Comparison of ENCODE assay signal across 26 cellular contexts in the genomic region with DNA sequence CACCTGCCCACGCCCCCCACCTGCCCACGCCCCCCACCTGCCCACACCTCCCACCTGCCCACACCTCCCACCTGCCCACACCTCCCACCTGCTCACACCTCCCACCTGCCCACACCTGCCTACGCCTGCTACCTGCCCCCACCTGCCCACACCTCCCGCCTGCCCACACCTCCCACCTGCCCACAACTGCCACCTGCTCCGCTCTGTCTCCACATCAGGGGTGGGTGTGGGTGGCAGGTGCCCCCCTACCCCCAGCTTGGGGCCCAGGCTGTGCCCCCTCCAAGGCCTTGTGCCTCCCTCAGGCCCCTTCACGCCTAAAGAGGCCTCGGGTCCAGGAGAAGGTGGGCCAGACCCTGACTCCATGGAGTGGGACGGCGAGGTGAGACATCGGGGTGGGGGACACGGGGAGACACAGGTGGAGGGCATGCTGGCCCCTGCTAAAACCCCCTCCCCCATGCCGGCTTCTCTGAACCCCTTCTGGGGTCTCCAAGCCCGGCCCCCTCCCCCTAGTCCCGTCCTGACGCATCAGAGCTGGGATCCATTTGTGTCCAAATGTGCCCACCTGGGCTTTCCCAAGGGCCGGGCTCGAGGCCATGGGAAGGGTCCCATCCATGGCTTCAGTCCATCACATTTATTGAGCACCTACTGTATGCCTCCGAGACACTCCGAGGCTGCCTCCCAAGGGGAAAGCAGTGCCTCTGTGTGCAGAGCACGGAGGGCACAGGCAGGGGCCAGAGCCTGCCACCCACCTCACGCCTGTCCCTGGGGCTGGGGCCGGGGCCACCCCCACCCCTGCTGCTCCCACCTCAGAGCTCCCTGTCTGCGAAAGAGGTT. TPM values are rescaled to one million over a fixed set of nuclear protein-coding genes. Genes with fewer than 3 reads are reported as not detected.
DNase-seq lines count a peak whose midpoint lies in the region; ATAC-seq, FAIRE-seq and TF ChIP-seq lines count a peak whose summit lies in the region.
"Had no signal": no experiment of that assay in that cellular context is flagged by ENCODE, and none has a peak within 500 bp of the region (broad histone marks: within the 10 kb centered on the region; RNA-seq: fewer than 3 reads in every experiment).

No MANE protein-coding gene starts in this region.

- no peak; the same call in 2 of the 3 replicates for ATAC-seq in HepG2
- no peak for ATAC-seq in right lobe of liver
- ATAC-seq: A549, GM12878, HCT116 had no signal

- peak overlapping the region; percentile 71 for H3K18ac ChIP-seq in neuronal stem cell (ENCODE audit: low read length)

- H2AFZ ChIP-seq in HepG2 (ENCODE audit: low read length) (no peak overlapping the region), neuronal stem cell (ENCODE audit: low read length) (no peak overlapping the region)
- H2AFZ ChIP-seq: GM23248 had no signal

- H2BK5ac ChIP-seq in neuronal stem cell (ENCODE audit: low read length), result peak overlapping the region; percentile 82

- POLR2A ChIA-PET in HepG2 (lab: Yijun Ruan, JAX), result no interaction called here

- TF ChIP-seq RAD21 in HepG2 (CRISPR knock-in tag; IDR thresholded peaks at IDR 0.05), result no peak

- TF ChIP-seq CTCF in HepG2 (CRISPR knock-in tag; IDR thresholded peaks at IDR 0.05), result no peak
- no peak for TF ChIP-seq CTCF in right lobe of liver (IDR thresholded peaks at IDR 0.05)

- WGBS in HepG2 (ENCODE audit: low lambda C conversion rate), result 36% methylated on average over 4 of the region's 23 CpGs
- 51% methylated on average over 8 of the region's 23 CpGs for WGBS in right lobe of liver (ENCODE audit: insufficient coverage, low coverage, low lambda C conversion rate, missing lambda C conversion rate)
- no CpG with 5 or more reads among the region's 23 CpGs for WGBS in neuronal stem cell (ENCODE audit: extremely low coverage in 2 of 2, insufficient read length in 2 of 2, insufficient replicate concordance in 1 of 2), 2 donors

- peaks cover 2% of the 10 kb centered on the region for H3K79me1 ChIP-seq in neuronal stem cell (ENCODE audit: low read depth, low read length)

- no peak for FAIRE-seq in HepG2 (lab: Jason Lieb, UNC)
- FAIRE-seq: A549, D721Med, GM12878, GM19239, H1 had no signal

- H3K4me2 ChIP-seq in HepG2 (ENCODE audit: low read depth, low read length) (no peak overlapping the region), neuronal stem cell (ENCODE audit: insufficient read depth, low read length, poor library complexity, severe bottlenecking) (no peak overlapping the region)
- H3K4me2 ChIP-seq: A549; BLaER1 treated with 17β-estradiol and CSF1 and Interleukin-3, amounts not matched to agents 10 nM and 100 nM had no signal

- H3K4ac ChIP-seq in neuronal stem cell (ENCODE audit: low read length), result no peak overlapping the region

- TF ChIP-seq EP300 in HepG2 (IDR thresholded peaks at IDR 0.05; ENCODE audit: low read depth in 2 of 2, low read length in 2 of 2), result no peak
- TF ChIP-seq EP300 in HepG2 (CRISPR knock-in tag; IDR thresholded peaks at IDR 0.05; ENCODE audit: borderline replicate concordance), result no peak

- no peak overlapping the region for H2BK15ac ChIP-seq in neuronal stem cell (ENCODE audit: low read length)

- H3K9ac ChIP-seq in HepG2 (ENCODE audit: insufficient read depth, low read depth, low read length) (no peak overlapping the region), neuronal stem cell (ENCODE audit: low read depth, low read length, poor library complexity) (peak overlapping the region; percentile 60)
- H3K9ac ChIP-seq: BLaER1 treated with 17β-estradiol and CSF1 and Interleukin-3, amounts not matched to agents 10 nM and 100 nM; GM23248 had no signal

- no peak overlapping the region for H2BK120ac ChIP-seq in neuronal stem cell (ENCODE audit: low read depth, low read length)

- TF ChIP-seq POLR2A in HepG2 (IDR thresholded peaks at IDR 0.05; ENCODE audit: insufficient read depth in 1 of 2, low read depth in 2 of 2, low read length in 2 of 2), result no peak
- no peak for TF ChIP-seq POLR2A in right lobe of liver (IDR thresholded peaks at IDR 0.05)

- CTCF ChIA-PET in HepG2 (lab: Yijun Ruan, JAX; ENCODE audit: low intra/inter-chr PET ratio, low total read pairs), result no interaction called here

- H3K9me3 ChIP-seq in HepG2 (ENCODE audit: low read length) (no peaks in the 10 kb centered on the region), right lobe of liver (no peaks in the 10 kb centered on the region), neuronal stem cell (replicated peaks in 1 of 2; ENCODE audit: control insufficient read depth in 2 of 2, insufficient read depth in 1 of 2, low read depth in 1 of 2, low read length in 2 of 2) (peaks cover 0 to 5% of the 10 kb centered on the region in 2 donors)
- H3K9me3 ChIP-seq: A549, BE2C had no signal

- H4K91ac ChIP-seq in neuronal stem cell (ENCODE audit: low read depth, low read length, poor library complexity), result no peak overlapping the region

- peak overlapping the region; percentile 10 for H3K23ac ChIP-seq in neuronal stem cell (ENCODE audit: low read depth, low read length, poor library complexity)

- BruUV-seq in HepG2 (replicated peaks; lab: Mats Ljungman, UMichigan), result no TSS peak

- H3K4me3 ChIP-seq in HepG2 (replicated peaks in 1 of 3; ENCODE audit: insufficient read depth in 1 of 3, low read depth in 2 of 3, low read length in 3 of 3) (no peak overlapping the region), right lobe of liver (no peak overlapping the region), neuronal stem cell (ENCODE audit: low read length in 2 of 2) (no peak overlapping the region)
- H3K4me3 ChIP-seq: A549; BLaER1 treated with 17β-estradiol and CSF1 and Interleukin-3, amounts not matched to agents 10 nM and 100 nM; GM12878; GM23248 had no signal

- intact Hi-C loops in HepG2 (cut with micrococcal nuclease; ENCODE audit: unreplicated experiment), result no loop called here
- intact Hi-C loops in right lobe of liver (cut with DNase I), result no loop called here

- peak overlapping the region; percentile 65 for H4K8ac ChIP-seq in neuronal stem cell (ENCODE audit: low read depth, low read length)

- DNase-seq in HepG2 (ENCODE audit: low spot score) (no peak), right lobe of liver (no peak), neuronal stem cell (ENCODE audit: low spot score) (no peak), OCI-M1 (lab: John Stamatoyannopoulos, UW) (no peak), foreskin melanocyte (no peak)
- DNase-seq: 8988T; ACHN; AML-193; BE2C; CD4-positive, alpha-beta T cell; CD8-positive, alpha-beta memory T cell; DMS 273 treated with DMSO at 0.1 percent for 48 hours; DMS79; EL; GDM1; GM23248; H9; HFFc6 had no signal

- H3K79me2 ChIP-seq in HepG2 (ENCODE audit: insufficient read depth, low read length), result no peaks in the 10 kb centered on the region

- H3K36me3 ChIP-seq in HepG2 (replicated peaks in 1 of 2; ENCODE audit: control insufficient read depth in 1 of 2, insufficient read depth in 2 of 2, low read length in 2 of 2) (no peaks in the 10 kb centered on the region), right lobe of liver (no peaks in the 10 kb centered on the region), neuronal stem cell (replicated peaks in 1 of 2; ENCODE audit: control insufficient read depth in 2 of 2, insufficient read depth in 2 of 2, low read length in 2 of 2) (no peaks in the 10 kb centered on the region)
- H3K36me3 ChIP-seq: BE2C; BLaER1 treated with 17β-estradiol and CSF1 and Interleukin-3, amounts not matched to agents 10 nM and 100 nM had no signal

- H3K14ac ChIP-seq in neuronal stem cell (ENCODE audit: low read length), result no peak overlapping the region

- no peaks in the 10 kb centered on the region for H4K20me1 ChIP-seq in HepG2 (ENCODE audit: insufficient read depth, low read length)

- H2AK5ac ChIP-seq in neuronal stem cell (ENCODE audit: low read depth, low read length), result peak overlapping the region; percentile 70

- in situ Hi-C loops in HepG2 (cut with HindIII; ENCODE audit: extremely low pct_ligation_motif_present, low pct_unique_long_range_greater_than_20kb), result no loop called here

- no peak overlapping the region for H3K27ac ChIP-seq in HepG2 (ENCODE audit: extremely low read length, insufficient read depth, low read length)
- H3K27ac ChIP-seq in right lobe of liver, result no peak overlapping the region
- H3K27ac ChIP-seq in neuronal stem cell (replicated peaks; ENCODE audit: low read length), result no peak overlapping the region
- H3K27ac ChIP-seq: A549; BLaER1 treated with 17β-estradiol and CSF1 and Interleukin-3, amounts not matched to agents 10 nM and 100 nM; GM23248 had no signal

- H3K4me1 ChIP-seq in HepG2 (ENCODE audit: insufficient read depth, low read length) (no peaks in the 10 kb centered on the region), right lobe of liver (no peaks in the 10 kb centered on the region), neuronal stem cell (ENCODE audit: control insufficient read depth in 2 of 2, insufficient read depth in 1 of 2, low read depth in 1 of 2, low read length in 2 of 2) (peaks cover 4 to 6% of the 10 kb centered on the region in 2 donors)
- H3K4me1 ChIP-seq: A549, BE2C had no signal

- peaks cover 19 to 44% of the 10 kb centered on the region in 2 experiments for H3K27me3 ChIP-seq in HepG2 (ENCODE audit: control insufficient read depth in 1 of 2, insufficient read depth in 2 of 2, low read length in 2 of 2)
- no peaks in the 10 kb centered on the region for H3K27me3 ChIP-seq in right lobe of liver
- H3K27me3 ChIP-seq in neuronal stem cell (ENCODE audit: control insufficient read depth in 3 of 3, insufficient read depth in 3 of 3, low read depth in 1 of 3, low read length in 3 of 3), result peaks cover 8 to 26% (median 20%) of the 10 kb centered on the region in 3 experiments

- H2BK12ac ChIP-seq in neuronal stem cell (ENCODE audit: low read length), result peak overlapping the region; percentile 66

RNA-seq across cellular contexts. Expression of a gene that starts 4.9 kb away (rescaled TPM):
- total RNA-seq in HepG2 (2016; rRNA removed; fragmentation: Illumina TruSeq; extraction: Trizol), result not detected in 2 replicates
- total RNA-seq in HepG2 (2016; cell fraction: cytosol; rRNA removed; fragmentation: Illumina TruSeq; extraction: Trizol; ENCODE audit: low read depth), result not detected in 2 replicates
- not detected in 2 replicates for total RNA-seq in HepG2 (2016; cell fraction: insoluble cytoplasmic fraction; rRNA removed; fragmentation: Illumina TruSeq; extraction: Trizol)
- total RNA-seq in HepG2 (2016; cell fraction: membrane; rRNA removed; fragmentation: Illumina TruSeq; extraction: Trizol), result not detected in 2 replicates
- not detected in 2 replicates for total RNA-seq in HepG2 (2016; cell fraction: nucleus; rRNA removed; fragmentation: Illumina TruSeq; extraction: Trizol)
- not detected in 2 replicates for polyA plus RNA-seq in HepG2 (2011; rRNA removed)
- not detected in 2 replicates for polyA plus RNA-seq in HepG2 (2011; cell fraction: cytosol; rRNA removed)
- polyA plus RNA-seq in HepG2 (2011; cell fraction: nucleus; rRNA removed), result not detected in 2 replicates
- polyA plus RNA-seq in HepG2 (2012), result not detected in 2 replicates
- polyA plus RNA-seq in HepG2 (2016; cell fraction: cytosol; fragmentation: Illumina TruSeq; extraction: Trizol; ENCODE audit: low read depth), result not detected in 2 replicates
- polyA plus RNA-seq in HepG2 (2016; cell fraction: insoluble cytoplasmic fraction; fragmentation: Illumina TruSeq; extraction: Trizol; ENCODE audit: low read depth), result not detected in 2 replicates
- not detected in 2 replicates for polyA plus RNA-seq in HepG2 (2016; cell fraction: membrane; fragmentation: Illumina TruSeq; extraction: Trizol; ENCODE audit: low read depth)
- polyA plus RNA-seq in HepG2 (2016; cell fraction: nucleus; fragmentation: Illumina TruSeq; extraction: Trizol; ENCODE audit: insufficient read depth, low read depth), result 0.21 TPM in 1 of 2 replicates, not detected in the other
- not detected in 2 replicates for polyA minus RNA-seq in HepG2 (2011; rRNA and poly(A)+ RNA removed; ENCODE audit: low replicate concordance)
- not detected in 2 replicates for polyA minus RNA-seq in HepG2 (2011; cell fraction: cytosol; rRNA and poly(A)+ RNA removed)
- polyA minus RNA-seq in HepG2 (2011; cell fraction: nucleus; rRNA and poly(A)+ RNA removed), result not detected in 2 replicates
- total RNA-seq in right lobe of liver, result not detected
- polyA plus RNA-seq in neuronal stem cell (2013, experiment 1 of 2), result 0.18 TPM
- polyA plus RNA-seq in neuronal stem cell (2013, experiment 2 of 2), result 0.25 TPM
- total RNA-seq: CD8-positive, alpha-beta memory T cell; GM23248 had no signal
- polyA plus RNA-seq: A549; CD14-positive monocyte; CD8-positive, alpha-beta memory T cell; GM12878; GM23248 had no signal

RNA-seq across cellular contexts. Expression of a gene that starts 16.0 kb away (rescaled TPM):
- total RNA-seq in HepG2 (2016; rRNA removed; fragmentation: Illumina TruSeq; extraction: Trizol), result 0.24 and 0.60 TPM in 2 replicates
- total RNA-seq in HepG2 (2016; cell fraction: cytosol; rRNA removed; fragmentation: Illumina TruSeq; extraction: Trizol; ENCODE audit: low read depth), result 0.35 and 0.81 TPM in 2 replicates
- 0.25 and 0.41 TPM in 2 replicates for total RNA-seq in HepG2 (2016; cell fraction: insoluble cytoplasmic fraction; rRNA removed; fragmentation: Illumina TruSeq; extraction: Trizol)
- total RNA-seq in HepG2 (2016; cell fraction: membrane; rRNA removed; fragmentation: Illumina TruSeq; extraction: Trizol), result 0.17 and 0.56 TPM in 2 replicates
- total RNA-seq in HepG2 (2016; cell fraction: nucleus; rRNA removed; fragmentation: Illumina TruSeq; extraction: Trizol), result 0.41 and 0.78 TPM in 2 replicates
- polyA plus RNA-seq in HepG2 (2011; rRNA removed), result 2.7 and 3.8 TPM in 2 replicates
- polyA plus RNA-seq in HepG2 (2011; cell fraction: cytosol; rRNA removed), result 1.9 and 2.1 TPM in 2 replicates
- polyA plus RNA-seq in HepG2 (2011; cell fraction: nucleus; rRNA removed), result 13.4 and 15.1 TPM in 2 replicates
- polyA plus RNA-seq in HepG2 (2012), result 0.63 and 1.1 TPM in 2 replicates
- 0.43 and 0.55 TPM in 2 replicates for polyA plus RNA-seq in HepG2 (2016; cell fraction: cytosol; fragmentation: Illumina TruSeq; extraction: Trizol; ENCODE audit: low read depth)
- 0.76 and 0.82 TPM in 2 replicates for polyA plus RNA-seq in HepG2 (2016; cell fraction: insoluble cytoplasmic fraction; fragmentation: Illumina TruSeq; extraction: Trizol; ENCODE audit: low read depth)
- 0.43 and 0.80 TPM in 2 replicates for polyA plus RNA-seq in HepG2 (2016; cell fraction: membrane; fragmentation: Illumina TruSeq; extraction: Trizol; ENCODE audit: low read depth)
- 2.4 and 2.9 TPM in 2 replicates for polyA plus RNA-seq in HepG2 (2016; cell fraction: nucleus; fragmentation: Illumina TruSeq; extraction: Trizol; ENCODE audit: insufficient read depth, low read depth)
- polyA minus RNA-seq in HepG2 (2011; rRNA and poly(A)+ RNA removed; ENCODE audit: low replicate concordance), result 1.8 and 6.0 TPM in 2 replicates
- 0.79 and 1.8 TPM in 2 replicates for polyA minus RNA-seq in HepG2 (2011; cell fraction: cytosol; rRNA and poly(A)+ RNA removed)
- 1.2 and 1.7 TPM in 2 replicates for polyA minus RNA-seq in HepG2 (2011; cell fraction: nucleus; rRNA and poly(A)+ RNA removed)
- total RNA-seq in right lobe of liver, result 1 to 10 TPM; 1.8 to 6.9 (median 4.5) TPM
- polyA plus RNA-seq in neuronal stem cell (2013, experiment 1 of 2), result 0.31 TPM
- 0.21 TPM for polyA plus RNA-seq in neuronal stem cell (2013, experiment 2 of 2)
- polyA plus RNA-seq: CD14-positive monocyte had no signal

RNA-seq across cellular contexts. Expression of a gene that starts 37.8 kb away (rescaled TPM):
- total RNA-seq in HepG2 (2016; rRNA removed; fragmentation: Illumina TruSeq; extraction: Trizol), result 15.6 and 28.8 TPM in 2 replicates
- 21.2 and 31.3 TPM in 2 replicates for total RNA-seq in HepG2 (2016; cell fraction: cytosol; rRNA removed; fragmentation: Illumina TruSeq; extraction: Trizol; ENCODE audit: low read depth)
- total RNA-seq in HepG2 (2016; cell fraction: insoluble cytoplasmic fraction; rRNA removed; fragmentation: Illumina TruSeq; extraction: Trizol), result 13.3 and 31.5 TPM in 2 replicates
- 21.8 and 29.6 TPM in 2 replicates for total RNA-seq in HepG2 (2016; cell fraction: membrane; rRNA removed; fragmentation: Illumina TruSeq; extraction: Trizol)
- 22.0 and 24.7 TPM in 2 replicates for total RNA-seq in HepG2 (2016; cell fraction: nucleus; rRNA removed; fragmentation: Illumina TruSeq; extraction: Trizol)
- polyA plus RNA-seq in HepG2 (2011; rRNA removed), result 10.0 and 17.3 TPM in 2 replicates
- polyA plus RNA-seq in HepG2 (2011; cell fraction: cytosol; rRNA removed), result 10.9 and 13.3 TPM in 2 replicates
- 15.2 and 19.3 TPM in 2 replicates for polyA plus RNA-seq in HepG2 (2011; cell fraction: nucleus; rRNA removed)
- 31.7 and 32.2 TPM in 2 replicates for polyA plus RNA-seq in HepG2 (2012)
- polyA plus RNA-seq in HepG2 (2016; cell fraction: cytosol; fragmentation: Illumina TruSeq; extraction: Trizol; ENCODE audit: low read depth), result 40.3 and 49.6 TPM in 2 replicates
- polyA plus RNA-seq in HepG2 (2016; cell fraction: insoluble cytoplasmic fraction; fragmentation: Illumina TruSeq; extraction: Trizol; ENCODE audit: low read depth), result 23.2 and 29.9 TPM in 2 replicates
- polyA plus RNA-seq in HepG2 (2016; cell fraction: membrane; fragmentation: Illumina TruSeq; extraction: Trizol; ENCODE audit: low read depth), result 43.0 and 49.7 TPM in 2 replicates
- polyA plus RNA-seq in HepG2 (2016; cell fraction: nucleus; fragmentation: Illumina TruSeq; extraction: Trizol; ENCODE audit: insufficient read depth, low read depth), result 65.9 and 70.0 TPM in 2 replicates
- 7.1 and 14.8 TPM in 2 replicates for polyA minus RNA-seq in HepG2 (2011; rRNA and poly(A)+ RNA removed; ENCODE audit: low replicate concordance)
- 12.4 and 14.4 TPM in 2 replicates for polyA minus RNA-seq in HepG2 (2011; cell fraction: cytosol; rRNA and poly(A)+ RNA removed)
- polyA minus RNA-seq in HepG2 (2011; cell fraction: nucleus; rRNA and poly(A)+ RNA removed), result 3.5 and 3.6 TPM in 2 replicates
- total RNA-seq in right lobe of liver, result 100 to 1,000 TPM; 113 to 218 (median 177) TPM
- polyA plus RNA-seq in neuronal stem cell (2013, experiment 1 of 2), result 18.0 TPM
- 17.5 TPM for polyA plus RNA-seq in neuronal stem cell (2013, experiment 2 of 2)

RNA-seq across cellular contexts. Expression of a gene that starts 38.7 kb away (rescaled TPM):
- total RNA-seq in HepG2 (2016; rRNA removed; fragmentation: Illumina TruSeq; extraction: Trizol) (0.52 and 2.0 TPM in 2 replicates), right lobe of liver (1 to 10 TPM; 2.0 to 8.0 (median 3.6) TPM)
- 0.91 and 1.2 TPM in 2 replicates for total RNA-seq in HepG2 (2016; cell fraction: cytosol; rRNA removed; fragmentation: Illumina TruSeq; extraction: Trizol; ENCODE audit: low read depth)
- total RNA-seq in HepG2 (2016; cell fraction: insoluble cytoplasmic fraction; rRNA removed; fragmentation: Illumina TruSeq; extraction: Trizol), result 1.1 and 1.5 TPM in 2 replicates
- 1.5 and 2.0 TPM in 2 replicates for total RNA-seq in HepG2 (2016; cell fraction: membrane; rRNA removed; fragmentation: Illumina TruSeq; extraction: Trizol)
- total RNA-seq in HepG2 (2016; cell fraction: nucleus; rRNA removed; fragmentation: Illumina TruSeq; extraction: Trizol), result 1.7 and 3.6 TPM in 2 replicates
- polyA plus RNA-seq in HepG2 (2011; rRNA removed), result 2.7 and 3.1 TPM in 2 replicates
- polyA plus RNA-seq in HepG2 (2011; cell fraction: cytosol; rRNA removed), result 0.73 and 1.2 TPM in 2 replicates
- polyA plus RNA-seq in HepG2 (2011; cell fraction: nucleus; rRNA removed), result 62.7 and 100 TPM in 2 replicates
- 2.9 and 3.0 TPM in 2 replicates for polyA plus RNA-seq in HepG2 (2012)
- polyA plus RNA-seq in HepG2 (2016; cell fraction: cytosol; fragmentation: Illumina TruSeq; extraction: Trizol; ENCODE audit: low read depth), result 0.60 and 0.88 TPM in 2 replicates
- polyA plus RNA-seq in HepG2 (2016; cell fraction: insoluble cytoplasmic fraction; fragmentation: Illumina TruSeq; extraction: Trizol; ENCODE audit: low read depth), result 0.61 and 1.1 TPM in 2 replicates
- 1.2 TPM in 2 replicates for polyA plus RNA-seq in HepG2 (2016; cell fraction: membrane; fragmentation: Illumina TruSeq; extraction: Trizol; ENCODE audit: low read depth)
- 11.8 and 12.9 TPM in 2 replicates for polyA plus RNA-seq in HepG2 (2016; cell fraction: nucleus; fragmentation: Illumina TruSeq; extraction: Trizol; ENCODE audit: insufficient read depth, low read depth)
- polyA minus RNA-seq in HepG2 (2011; rRNA and poly(A)+ RNA removed; ENCODE audit: low replicate concordance), result 0.84 and 1.6 TPM in 2 replicates
- polyA minus RNA-seq in HepG2 (2011; cell fraction: cytosol; rRNA and poly(A)+ RNA removed), result 0.88 and 1.6 TPM in 2 replicates
- 1.7 and 4.6 TPM in 2 replicates for polyA minus RNA-seq in HepG2 (2011; cell fraction: nucleus; rRNA and poly(A)+ RNA removed)
- 8.3 TPM for polyA plus RNA-seq in neuronal stem cell (2013, experiment 1 of 2)
- polyA plus RNA-seq in neuronal stem cell (2013, experiment 2 of 2), result 7.9 TPM

RNA-seq across cellular contexts. Expression of a gene that starts 39.3 kb away (rescaled TPM):
- total RNA-seq in HepG2 (2016; rRNA removed; fragmentation: Illumina TruSeq; extraction: Trizol) (10.2 and 17.1 TPM in 2 replicates), right lobe of liver (10 to 100 TPM in 3 of 6 experiments, 1 to 10 TPM in 3; 6.7 to 16.6 (median 10.3) TPM)
- 10.6 and 10.7 TPM in 2 replicates for total RNA-seq in HepG2 (2016; cell fraction: cytosol; rRNA removed; fragmentation: Illumina TruSeq; extraction: Trizol; ENCODE audit: low read depth)
- 10.3 and 17.0 TPM in 2 replicates for total RNA-seq in HepG2 (2016; cell fraction: insoluble cytoplasmic fraction; rRNA removed; fragmentation: Illumina TruSeq; extraction: Trizol)
- total RNA-seq in HepG2 (2016; cell fraction: membrane; rRNA removed; fragmentation: Illumina TruSeq; extraction: Trizol), result 27.7 and 29.2 TPM in 2 replicates
- 4.7 and 6.4 TPM in 2 replicates for total RNA-seq in HepG2 (2016; cell fraction: nucleus; rRNA removed; fragmentation: Illumina TruSeq; extraction: Trizol)
- polyA plus RNA-seq in HepG2 (2011; rRNA removed), result 3.6 and 5.8 TPM in 2 replicates
- polyA plus RNA-seq in HepG2 (2011; cell fraction: cytosol; rRNA removed), result 5.0 and 10.1 TPM in 2 replicates
- polyA plus RNA-seq in HepG2 (2011; cell fraction: nucleus; rRNA removed), result 6.6 and 7.0 TPM in 2 replicates
- 5.7 and 7.1 TPM in 2 replicates for polyA plus RNA-seq in HepG2 (2012)
- 9.6 and 10.4 TPM in 2 replicates for polyA plus RNA-seq in HepG2 (2016; cell fraction: cytosol; fragmentation: Illumina TruSeq; extraction: Trizol; ENCODE audit: low read depth)
- 15.4 and 15.7 TPM in 2 replicates for polyA plus RNA-seq in HepG2 (2016; cell fraction: insoluble cytoplasmic fraction; fragmentation: Illumina TruSeq; extraction: Trizol; ENCODE audit: low read depth)
- 19.9 and 23.7 TPM in 2 replicates for polyA plus RNA-seq in HepG2 (2016; cell fraction: membrane; fragmentation: Illumina TruSeq; extraction: Trizol; ENCODE audit: low read depth)
- polyA plus RNA-seq in HepG2 (2016; cell fraction: nucleus; fragmentation: Illumina TruSeq; extraction: Trizol; ENCODE audit: insufficient read depth, low read depth), result 10.8 and 12.5 TPM in 2 replicates
- polyA minus RNA-seq in HepG2 (2011; rRNA and poly(A)+ RNA removed; ENCODE audit: low replicate concordance), result 6.0 and 19.1 TPM in 2 replicates
- 19.3 and 20.6 TPM in 2 replicates for polyA minus RNA-seq in HepG2 (2011; cell fraction: cytosol; rRNA and poly(A)+ RNA removed)
- polyA minus RNA-seq in HepG2 (2011; cell fraction: nucleus; rRNA and poly(A)+ RNA removed), result 3.0 TPM in 2 replicates
- 59.8 TPM for polyA plus RNA-seq in neuronal stem cell (2013, experiment 1 of 2)
- polyA plus RNA-seq in neuronal stem cell (2013, experiment 2 of 2), result 59.0 TPM
- polyA plus RNA-seq: CD8-positive, alpha-beta memory T cell had no signal
